Comparison of ENCODE assay signal across 9 cellular contexts in the genomic region with DNA sequence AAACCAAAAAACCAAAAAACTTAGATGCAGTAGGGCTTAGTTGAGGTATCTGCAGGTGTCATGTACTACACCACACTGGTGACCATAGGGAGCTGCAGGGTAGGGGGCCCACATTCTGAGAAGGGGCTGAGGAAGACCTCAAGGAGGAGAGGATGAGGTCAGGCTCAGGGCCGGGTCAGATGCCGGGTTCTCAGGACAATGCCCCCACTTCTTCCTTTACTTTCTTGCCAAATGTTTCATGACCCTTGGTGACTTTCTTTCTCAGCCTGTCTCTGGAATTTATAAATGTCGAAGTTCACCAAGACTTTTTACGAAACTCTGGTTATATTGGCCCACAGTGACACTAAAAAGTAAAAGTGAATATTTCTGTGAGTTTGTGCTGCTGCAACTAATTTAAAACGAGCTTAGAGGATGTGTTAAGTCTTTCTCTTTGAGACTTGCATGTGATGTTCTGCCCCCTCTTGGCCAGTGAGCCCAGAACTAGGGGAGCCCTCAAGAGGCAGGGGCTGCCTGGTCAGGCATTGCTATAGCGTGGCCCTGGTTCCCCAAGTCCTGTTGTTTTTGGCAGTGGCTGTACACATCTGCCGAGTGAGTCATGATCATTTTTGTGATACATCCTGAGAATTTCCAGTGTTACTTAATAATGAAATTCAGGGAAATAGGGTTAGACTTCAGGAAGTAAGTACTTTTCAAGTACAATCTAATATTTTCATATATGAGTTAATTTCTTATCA. TPM values are rescaled to one million over a fixed set of nuclear protein-coding genes. Genes with fewer than 3 reads are reported as not detected.
DNase-seq lines count a peak whose midpoint lies in the region; ATAC-seq and TF ChIP-seq lines count a peak whose summit lies in the region.
"Had no signal": no experiment of that assay in that cellular context is flagged by ENCODE, and none has a peak within 500 bp of the region (broad histone marks: within the 10 kb centered on the region; RNA-seq: fewer than 3 reads in every experiment).

No MANE protein-coding gene starts in this region.

- DNase-seq in A172 (ENCODE audit: low spot score) (peak; percentile 79), MG63 (peak; percentile 78), epithelial cell of esophagus (ENCODE audit: low read depth) (peak; percentile 82), lung microvascular endothelial cell (ENCODE audit: low read depth in 2 of 2) (peak; percentile 84 to 96), iPS-NIHi7 (ENCODE audit: extremely low spot score) (no peak), D341Med (ENCODE audit: low spot score) (no peak)
- no peak for DNase-seq in stimulated activated naive CD8-positive, alpha-beta T cell treated with anti-CD3 and anti-CD28 coated beads, Interleukin-15, amount 100 ng/mL, for 72 hours

- H3K36me3 ChIP-seq in MG63 = no peaks in the 10 kb centered on the region

- no peaks in the 10 kb centered on the region for H3K9me3 Mint-ChIP-seq in stimulated activated naive CD8-positive, alpha-beta T cell treated with anti-CD3 and anti-CD28 coated beads, Interleukin-15, amount 100 ng/mL, for 72 hours

- H3K4me3 Mint-ChIP-seq in stimulated activated naive CD8-positive, alpha-beta T cell treated with anti-CD3 and anti-CD28 coated beads, Interleukin-15, amount 100 ng/mL, for 72 hours = no peak overlapping the region

- TF ChIP-seq CTCF in epithelial cell of esophagus (IDR thresholded peaks at IDR 0.05; ENCODE audit: insufficient read depth, low read depth, low read length, missing control alignments) = no peak

- H3K27ac Mint-ChIP-seq in stimulated activated naive CD8-positive, alpha-beta T cell treated with anti-CD3 and anti-CD28 coated beads, Interleukin-15, amount 100 ng/mL, for 72 hours = no peak overlapping the region

- H3K4me3 ChIP-seq in MG63 (no peak overlapping the region), epithelial cell of esophagus (ENCODE audit: low read length) (no peak overlapping the region)
- H3K4me3 ChIP-seq: BLaER1 had no signal

- H3K4me1 Mint-ChIP-seq in stimulated activated naive CD8-positive, alpha-beta T cell treated with anti-CD3 and anti-CD28 coated beads, Interleukin-15, amount 100 ng/mL, for 72 hours = no peaks in the 10 kb centered on the region

- no peaks in the 10 kb centered on the region for H3K27me3 Mint-ChIP-seq in stimulated activated naive CD8-positive, alpha-beta T cell treated with anti-CD3 and anti-CD28 coated beads, Interleukin-15, amount 100 ng/mL, for 72 hours

- H3K27me3 ChIP-seq in MG63 = no peaks in the 10 kb centered on the region
- H3K27me3 ChIP-seq: BLaER1 had no signal

- no peaks in the 10 kb centered on the region for H3K9me3 ChIP-seq in MG63

- ATAC-seq in stimulated activated naive CD8-positive, alpha-beta T cell treated with anti-CD3 and anti-CD28 coated beads, Interleukin-15, amount 100 ng/mL, for 72 hours = no peak
- ATAC-seq in GM19467 (IDR thresholded peaks at IDR 0.05; ENCODE audit: unreplicated experiment) = no peak

RNA-seq across cellular contexts. Expression of a gene that starts 11.2 kb away (rescaled TPM):
- 55.9 and 56.6 TPM in 2 replicates for total RNA-seq in A172 (2014; rRNA removed; shearing (Covaris generic))
- 27.9 and 29.2 TPM in 2 replicates for total RNA-seq in MG63 (2014; rRNA removed; shearing (Covaris generic); ENCODE audit: low replicate concordance)
- 21.8 and 28.4 TPM in 2 replicates for total RNA-seq in lung microvascular endothelial cell

Comparison
In these comparisons a context has a peak if more than half of its experiments do, and no peak if none do; other contexts are left out.
1. DNase-seq: peak in A172 (single experiment), MG63 (single experiment), epithelial cell of esophagus (single experiment) and lung microvascular endothelial cell (2 of 2); none in iPS-NIHi7 (single experiment), stimulated activated naive CD8-positive, alpha-beta T cell treated with anti-CD3 and anti-CD28 coated beads, Interleukin-15, amount 100 ng/mL, for 72 hours (0 of 2) and D341Med (single experiment).